8 cellular contexts compared by ENCODE assay signal in the genomic region with DNA sequence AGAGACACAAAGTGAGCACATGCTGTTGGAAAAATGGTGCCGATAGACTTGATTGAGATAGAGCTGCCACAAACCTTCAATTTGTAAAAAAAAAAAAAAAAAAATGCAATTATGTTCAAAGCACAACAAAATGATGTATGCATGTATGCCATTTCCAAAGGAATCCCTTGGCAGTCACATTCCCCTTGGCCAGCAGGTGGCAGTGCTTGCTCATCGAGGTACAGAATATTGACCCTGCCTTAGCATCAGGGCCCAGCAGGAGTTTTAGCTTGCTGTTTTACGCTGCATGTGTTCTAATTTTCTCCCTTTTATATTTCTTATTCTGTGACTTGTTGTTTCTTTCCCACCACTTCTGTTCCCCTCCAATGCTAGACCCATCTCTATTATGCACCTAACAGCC. TPM values are rescaled to one million over a fixed set of nuclear protein-coding genes. Genes with fewer than 3 reads are reported as not detected.
DNase-seq lines count a peak whose midpoint lies in the region; ATAC-seq and TF ChIP-seq lines count a peak whose summit lies in the region.

No MANE protein-coding gene starts in this region.

- H3K4me3 ChIP-seq in AG04449 (ENCODE audit: low read depth, low read length) = no peak overlapping the region
- H3K4me3 ChIP-seq in lower leg skin (ENCODE audit: low read depth, poor library complexity, severe bottlenecking) = no peak overlapping the region

- H3K4me3 Mint-ChIP-seq in activated CD4-positive, alpha-beta T cell treated with anti-CD3 and anti-CD28 coated beads, Interleukin-2, amount 10 ng/mL, durations not matched to agents 24 days and 14 days = peak overlapping the region; percentile 3

- no peaks in the 10 kb centered on the region for H3K36me3 Mint-ChIP-seq in activated CD4-positive, alpha-beta T cell treated with anti-CD3 and anti-CD28 coated beads, Interleukin-2, amount 10 ng/mL, durations not matched to agents 24 days and 14 days (ENCODE audit: low read depth)

- no peak for TF ChIP-seq POLR2A in lower leg skin (IDR thresholded peaks at IDR 0.05)

- H3K9me3 Mint-ChIP-seq in activated CD4-positive, alpha-beta T cell treated with anti-CD3 and anti-CD28 coated beads, Interleukin-2, amount 10 ng/mL, durations not matched to agents 24 days and 14 days = peaks cover 6% of the 10 kb centered on the region

- intact Hi-C loops in activated CD4-positive, alpha-beta T cell treated with anti-CD3 and anti-CD28 coated beads, Interleukin-2, amount 10 ng/mL, durations not matched to agents 24 days and 14 days (cut with micrococcal nuclease) = loop anchor here (1.0 kb wide), 1 partner anchor 80 kb away; no protein-coding TSS in a partner anchor
- intact Hi-C loops in lower leg skin (cut with DNase I; ENCODE audit: low total_unique reads) = no loop called here

- POLR2A ChIA-PET in AG04449 (lab: Yijun Ruan, JAX) = no interaction called here

- 26 to 29% methylated on average over 3 of the region's 3 CpGs for WGBS in lower leg skin, 2 donors

- peak overlapping the region; percentile 85 for H3K27ac Mint-ChIP-seq in activated CD4-positive, alpha-beta T cell treated with anti-CD3 and anti-CD28 coated beads, Interleukin-2, amount 10 ng/mL, durations not matched to agents 24 days and 14 days

- peak; percentile 5 for DNase-seq in AG04449 (ENCODE audit: low read depth, low spot score)
- DNase-seq in NCI-H446 treated with DMSO at 0.1 percent for 48 hours (lab: John Stamatoyannopoulos, UW) = peak; percentile 37
- peak; percentile 92 for DNase-seq in activated CD4-positive, alpha-beta T cell treated with anti-CD3 and anti-CD28 coated beads, Interleukin-2, amount 10 ng/mL, durations not matched to agents 24 days and 14 days
- DNase-seq in dedifferentiated amniotic fluid mesenchymal stem cell (ENCODE audit: extremely low spot score) = peak; percentile 39
- DNase-seq in lower leg skin (ENCODE audit: low spot score in 2 of 2) = peak; percentile 37 to 92
- DNase-seq in stimulated activated CD8-positive, alpha-beta memory T cell treated with anti-CD3 and anti-CD28 coated beads, Interleukin-12 subunit alpha, Interleukin-12 subunit beta, amount 100 ng/mL, for 24 hours (ENCODE audit: extremely low read depth) = peak; percentile 16

- peaks cover 18% of the 10 kb centered on the region for H3K4me1 Mint-ChIP-seq in activated CD4-positive, alpha-beta T cell treated with anti-CD3 and anti-CD28 coated beads, Interleukin-2, amount 10 ng/mL, durations not matched to agents 24 days and 14 days

- CTCF ChIA-PET in AG04449 (lab: Yijun Ruan, JAX) = interaction anchor here (0.6 to 6.2 kb wide), 16 partner anchors 10 to 582 kb away, joined by 3 to 44 read pairs (median 4); partner anchors contain the start of gene RPGR

- peaks cover 20% of the 10 kb centered on the region for H3K27me3 Mint-ChIP-seq in activated CD4-positive, alpha-beta T cell treated with anti-CD3 and anti-CD28 coated beads, Interleukin-2, amount 10 ng/mL, durations not matched to agents 24 days and 14 days

- TF ChIP-seq CTCF in AG04449 (IDR thresholded peaks at IDR 0.05; ENCODE audit: insufficient read depth, low read length, missing control alignments) = peak; percentile 81
- TF ChIP-seq CTCF in lower leg skin (IDR thresholded peaks at IDR 0.05) = no peak

- ATAC-seq in GM18867 (IDR thresholded peaks at IDR 0.05; ENCODE audit: unreplicated experiment) (peak; percentile 74), HG03139 (IDR thresholded peaks at IDR 0.05; ENCODE audit: unreplicated experiment) (peak; percentile 43)

RNA-seq across cellular contexts. Expression of gene CYBB, which starts 34.5 kb away (rescaled TPM):
- total RNA-seq in activated CD4-positive, alpha-beta T cell treated with anti-CD3 and anti-CD28 coated beads, Interleukin-2, amount 10 ng/mL, durations not matched to agents 24 days and 14 days = not detected in 2 replicates
- 1 to 10 TPM; 2.6 to 5.8 (median 3.3) TPM for total RNA-seq in lower leg skin

RNA-seq across cellular contexts. Expression of gene XK, which starts 59.8 kb away (rescaled TPM):
- total RNA-seq in activated CD4-positive, alpha-beta T cell treated with anti-CD3 and anti-CD28 coated beads, Interleukin-2, amount 10 ng/mL, durations not matched to agents 24 days and 14 days = 0.14 and 0.17 TPM in 2 replicates
- 1 to 10 TPM; 1.1 to 2.5 (median 1.6) TPM for total RNA-seq in lower leg skin

Comparison
In these comparisons a context has a peak if more than half of its experiments do, and no peak if none do; other contexts are left out.
1. DNase-seq: peak in every context shown above with its lines; median percentile 92 in activated CD4-positive, alpha-beta T cell treated with anti-CD3 and anti-CD28 coated beads, Interleukin-2, amount 10 ng/mL, durations not matched to agents 24 days and 14 days; 64 in lower leg skin; 39 in dedifferentiated amniotic fluid mesenchymal stem cell; 37 in NCI-H446 treated with DMSO at 0.1 percent for 48 hours; 16 in stimulated activated CD8-positive, alpha-beta memory T cell treated with anti-CD3 and anti-CD28 coated beads, Interleukin-12 subunit alpha, Interleukin-12 subunit beta, amount 100 ng/mL, for 24 hours; 5 in AG04449.